13 cellular contexts compared by ENCODE assay signal in the genomic region with DNA sequence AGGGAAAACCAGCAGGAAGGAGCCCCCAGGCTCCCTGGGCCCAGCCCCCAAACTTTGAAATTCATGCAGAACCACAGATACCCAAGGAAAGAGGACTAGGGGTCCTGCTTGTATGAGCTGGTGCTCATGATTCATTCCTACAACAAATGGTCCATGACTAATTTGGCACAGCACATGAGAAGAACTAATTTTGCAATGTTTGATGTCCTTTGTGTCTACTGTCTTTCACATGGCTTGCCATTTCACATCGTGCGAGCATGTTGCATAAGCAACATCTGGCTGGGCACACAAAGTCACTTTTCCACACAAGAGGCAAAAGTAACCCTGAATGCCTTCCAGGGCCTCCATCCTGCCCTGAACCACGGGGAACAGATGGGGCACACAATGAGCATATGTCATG.
DNase-seq lines count a peak whose midpoint lies in the region; ATAC-seq and TF ChIP-seq lines count a peak whose summit lies in the region.
"Had no signal": no experiment of that assay in that cellular context is flagged by ENCODE, and none has a peak within 500 bp of the region (broad histone marks: within the 10 kb centered on the region; RNA-seq: fewer than 3 reads in every experiment).

No MANE protein-coding gene starts in this region.

- H3K4me3 ChIP-seq in RWPE2 (ENCODE audit: severe bottlenecking) (no peak overlapping the region), foreskin fibroblast (ENCODE audit: low read depth in 1 of 2, low read length in 2 of 2) (no peak overlapping the region), tibial nerve (no peak overlapping the region), neuronal stem cell (ENCODE audit: low read length in 2 of 2) (no peak overlapping the region)

- peak; percentile 23 to 47 for DNase-seq in NOMO-1 (lab: John Stamatoyannopoulos, UW; ENCODE audit: unreplicated experiment in 2 of 2)
- no peak for DNase-seq in NOMO-1 treated with dmso at 0.1 percent for 144 hours (lab: John Stamatoyannopoulos, UW; ENCODE audit: unreplicated experiment)
- no peak for DNase-seq in RWPE2 (ENCODE audit: low spot score)
- DNase-seq in foreskin fibroblast: peak; percentile 92 to 97
- DNase-seq in tibial nerve (ENCODE audit: low spot score in 2 of 2): peak; percentile 37 to 62
- DNase-seq in SK-N-DZ (ENCODE audit: low spot score): no peak
- no peak for DNase-seq in RKO (ENCODE audit: low spot score)
- no peak for DNase-seq in neuronal stem cell (ENCODE audit: low spot score)
- DNase-seq: left colon; NCI-H1436 treated with DMSO at 0.1 percent for 48 hours; OCI-M1; stimulated activated naive CD4-positive, alpha-beta T cell had no signal

- TF ChIP-seq POLR2A in tibial nerve (IDR thresholded peaks at IDR 0.05): no peak

- no peak overlapping the region for H4K8ac ChIP-seq in neuronal stem cell (ENCODE audit: low read depth, low read length)

- no peak overlapping the region for H3K14ac ChIP-seq in neuronal stem cell (ENCODE audit: low read length)

- no peak overlapping the region for H2AK5ac ChIP-seq in neuronal stem cell (ENCODE audit: low read depth, low read length)

- peak; percentile 71 for ATAC-seq in RWPE2 (ENCODE audit: low read depth)
- ATAC-seq: left colon had no signal

- H3K27ac ChIP-seq in RWPE2 (ENCODE audit: poor library complexity, severe bottlenecking): no peak overlapping the region
- H3K27ac ChIP-seq in tibial nerve: no peak overlapping the region
- no peak overlapping the region for H3K27ac ChIP-seq in neuronal stem cell (replicated peaks; ENCODE audit: low read length)
- H3K27ac ChIP-seq: neutrophil had no signal

- no peaks in the 10 kb centered on the region for H3K79me1 ChIP-seq in neuronal stem cell (ENCODE audit: low read depth, low read length)

- no peak overlapping the region for H3K18ac ChIP-seq in neuronal stem cell (ENCODE audit: low read length)

- no peak overlapping the region for H3K4me2 ChIP-seq in neuronal stem cell (ENCODE audit: insufficient read depth, low read length, poor library complexity, severe bottlenecking)

- no peak overlapping the region for H2AFZ ChIP-seq in neuronal stem cell (ENCODE audit: low read length)

- no peak overlapping the region for H3K9ac ChIP-seq in neuronal stem cell (ENCODE audit: low read depth, low read length, poor library complexity)

- H3K27me3 ChIP-seq in RWPE2 (ENCODE audit: insufficient read depth, poor library complexity, severe bottlenecking) (no peaks in the 10 kb centered on the region), tibial nerve (no peaks in the 10 kb centered on the region), neuronal stem cell (ENCODE audit: control insufficient read depth in 3 of 3, insufficient read depth in 3 of 3, low read depth in 1 of 3, low read length in 3 of 3) (peaks cover 0 to 4% (median 0%) of the 10 kb centered on the region in 3 experiments)
- H3K27me3 ChIP-seq: neutrophil had no signal

- TF ChIP-seq CTCF in RWPE2 (IDR thresholded peaks at IDR 0.05; ENCODE audit: poor library complexity, severe bottlenecking) (no peak), foreskin fibroblast (IDR thresholded peaks at IDR 0.05; ENCODE audit: low read depth, low read length) (no peak), tibial nerve (IDR thresholded peaks at IDR 0.05) (no peak)

- H2BK5ac ChIP-seq in neuronal stem cell (ENCODE audit: low read length): no peak overlapping the region

- H3K4me1 ChIP-seq in RWPE2 (ENCODE audit: insufficient read depth, poor library complexity, severe bottlenecking) (peaks cover 3% of the 10 kb centered on the region), tibial nerve (peaks cover 0 to 6% (median under 1%) of the 10 kb centered on the region in 4 donors), neuronal stem cell (ENCODE audit: control insufficient read depth in 2 of 2, insufficient read depth in 1 of 2, low read depth in 1 of 2, low read length in 2 of 2) (no peaks in the 10 kb centered on the region)

- no peaks in the 10 kb centered on the region for H3K9me3 ChIP-seq in RWPE2 (ENCODE audit: severe bottlenecking)
- no peaks in the 10 kb centered on the region for H3K9me3 ChIP-seq in tibial nerve
- H3K9me3 ChIP-seq in neuronal stem cell (replicated peaks in 1 of 2; ENCODE audit: control insufficient read depth in 2 of 2, insufficient read depth in 1 of 2, low read depth in 1 of 2, low read length in 2 of 2): no peaks in the 10 kb centered on the region
- H3K9me3 ChIP-seq: neutrophil had no signal

- peak in 1 of 2 donors; percentile 89 for TF ChIP-seq EP300 in tibial nerve (IDR thresholded peaks at IDR 0.05)

- H3K36me3 ChIP-seq in RWPE2 (ENCODE audit: low read depth): no peaks in the 10 kb centered on the region
- no peaks in the 10 kb centered on the region for H3K36me3 ChIP-seq in tibial nerve
- H3K36me3 ChIP-seq in neuronal stem cell (replicated peaks in 1 of 2; ENCODE audit: control insufficient read depth in 2 of 2, insufficient read depth in 2 of 2, low read length in 2 of 2): no peaks in the 10 kb centered on the region
- H3K36me3 ChIP-seq: neutrophil had no signal

- WGBS in tibial nerve, 2 donors: 41 to 52% methylated on average over 3 of the region's 3 CpGs
- no CpG with 5 or more reads among the region's 3 CpGs for WGBS in neuronal stem cell (ENCODE audit: extremely low coverage in 2 of 2, insufficient read length in 2 of 2, insufficient replicate concordance in 1 of 2), 2 donors

- H4K91ac ChIP-seq in neuronal stem cell (ENCODE audit: low read depth, low read length, poor library complexity): no peak overlapping the region

- H3K23ac ChIP-seq in neuronal stem cell (ENCODE audit: low read depth, low read length, poor library complexity): no peak overlapping the region

- H3K4ac ChIP-seq in neuronal stem cell (ENCODE audit: low read length): no peak overlapping the region

- H2BK15ac ChIP-seq in neuronal stem cell (ENCODE audit: low read length): no peak overlapping the region

- no peak overlapping the region for H2BK12ac ChIP-seq in neuronal stem cell (ENCODE audit: low read length)

- H2BK120ac ChIP-seq in neuronal stem cell (ENCODE audit: low read depth, low read length): no peak overlapping the region

Comparison
In these comparisons a context has a peak if more than half of its experiments do, and no peak if none do; other contexts are left out.
1. DNase-seq: peak in NOMO-1 (2 of 2), foreskin fibroblast (2 of 2) and tibial nerve (2 of 2); none in NOMO-1 treated with dmso at 0.1 percent for 144 hours (single experiment), RWPE2 (single experiment), SK-N-DZ (single experiment), RKO (single experiment) and neuronal stem cell (single experiment).